In the genomic region with DNA sequence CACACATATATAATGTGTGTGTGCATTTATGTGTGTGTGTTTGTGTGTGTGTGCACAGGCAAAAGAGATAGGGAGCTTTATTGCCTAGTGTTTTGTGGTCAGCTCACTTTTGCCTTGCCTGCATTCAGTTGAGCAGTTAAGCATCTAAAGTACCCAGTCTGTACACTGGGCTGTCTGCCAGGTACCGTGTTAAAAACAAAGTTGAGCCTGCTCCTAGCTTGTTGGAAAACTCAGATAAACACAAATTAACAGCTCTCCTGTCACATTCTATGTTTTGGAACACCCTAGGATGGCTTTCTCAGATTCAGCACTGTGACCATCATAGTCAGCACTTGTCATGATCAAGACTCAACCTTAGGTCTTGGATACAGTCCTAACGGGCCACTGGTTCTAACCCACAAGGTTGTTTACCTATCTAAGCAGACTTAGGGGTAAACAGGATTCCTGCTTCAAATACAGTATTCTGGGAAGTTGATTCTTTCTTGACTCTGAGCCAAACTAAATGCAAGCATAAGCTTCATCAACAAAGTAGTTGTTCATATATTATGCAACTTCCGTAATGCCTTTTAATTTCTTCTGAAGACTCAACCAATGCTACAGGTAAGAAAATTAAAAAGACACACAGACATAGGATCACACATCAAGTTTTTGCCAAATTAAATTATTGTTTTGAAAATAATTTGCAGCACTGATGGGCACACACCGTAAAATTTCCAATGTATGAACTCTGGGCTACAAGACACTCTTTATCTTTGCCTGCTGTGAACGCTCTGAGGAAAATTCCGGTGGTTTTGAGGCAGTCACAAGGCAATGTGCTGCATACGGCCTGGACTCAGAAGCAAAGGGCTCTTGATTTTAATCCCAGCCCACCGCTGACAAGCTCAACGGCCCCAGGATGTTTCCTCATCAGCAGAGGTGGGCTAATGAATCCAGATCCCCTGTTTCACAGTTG, we compare ENCODE assay signal across 1 cellular context.
TF ChIP-seq lines count a peak whose summit lies in the region.

No MANE protein-coding gene starts in this region.

TF ChIP-seq in WTC11, 78 proteins besides CTCF, POLR2A, EP300 and RAD21 (continued from another document):
- no peak for TF ChIP-seq ARID4B (CRISPR knock-in tag; IDR thresholded peaks at IDR 0.05; ENCODE audit: borderline replicate concordance)
- no peak for TF ChIP-seq ZNF121 (CRISPR knock-in tag; IDR thresholded peaks at IDR 0.05)
- no peak for TF ChIP-seq JAZF1 (CRISPR knock-in tag; IDR thresholded peaks at IDR 0.05)
- TF ChIP-seq MXD4 (CRISPR knock-in tag; IDR thresholded peaks at IDR 0.05; ENCODE audit: borderline replicate concordance): no peak
- no peak for TF ChIP-seq GABPB1 (CRISPR knock-in tag; IDR thresholded peaks at IDR 0.05)
- TF ChIP-seq ZNF671 (CRISPR knock-in tag; IDR thresholded peaks at IDR 0.05): no peak
- TF ChIP-seq, protein P1, sequence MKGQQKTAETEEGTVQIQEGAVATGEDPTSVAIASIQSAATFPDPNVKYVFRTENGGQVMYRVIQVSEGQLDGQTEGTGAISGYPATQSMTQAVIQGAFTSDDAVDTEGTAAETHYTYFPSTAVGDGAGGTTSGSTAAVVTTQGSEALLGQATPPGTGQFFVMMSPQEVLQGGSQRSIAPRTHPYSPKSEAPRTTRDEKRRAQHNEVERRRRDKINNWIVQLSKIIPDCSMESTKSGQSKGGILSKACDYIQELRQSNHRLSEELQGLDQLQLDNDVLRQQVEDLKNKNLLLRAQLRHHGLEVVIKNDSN (CRISPR knock-in tag; IDR thresholded peaks at IDR 0.05): no peak
- no peak for TF ChIP-seq ERG (CRISPR knock-in tag; IDR thresholded peaks at IDR 0.05)
- TF ChIP-seq FOXK1 (CRISPR knock-in tag; IDR thresholded peaks at IDR 0.05): no peak
- TF ChIP-seq, protein P2, sequence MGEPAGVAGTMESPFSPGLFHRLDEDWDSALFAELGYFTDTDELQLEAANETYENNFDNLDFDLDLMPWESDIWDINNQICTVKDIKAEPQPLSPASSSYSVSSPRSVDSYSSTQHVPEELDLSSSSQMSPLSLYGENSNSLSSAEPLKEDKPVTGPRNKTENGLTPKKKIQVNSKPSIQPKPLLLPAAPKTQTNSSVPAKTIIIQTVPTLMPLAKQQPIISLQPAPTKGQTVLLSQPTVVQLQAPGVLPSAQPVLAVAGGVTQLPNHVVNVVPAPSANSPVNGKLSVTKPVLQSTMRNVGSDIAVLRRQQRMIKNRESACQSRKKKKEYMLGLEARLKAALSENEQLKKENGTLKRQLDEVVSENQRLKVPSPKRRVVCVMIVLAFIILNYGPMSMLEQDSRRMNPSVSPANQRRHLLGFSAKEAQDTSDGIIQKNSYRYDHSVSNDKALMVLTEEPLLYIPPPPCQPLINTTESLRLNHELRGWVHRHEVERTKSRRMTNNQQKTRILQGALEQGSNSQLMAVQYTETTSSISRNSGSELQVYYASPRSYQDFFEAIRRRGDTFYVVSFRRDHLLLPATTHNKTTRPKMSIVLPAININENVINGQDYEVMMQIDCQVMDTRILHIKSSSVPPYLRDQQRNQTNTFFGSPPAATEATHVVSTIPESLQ (CRISPR knock-in tag; IDR thresholded peaks at IDR 0.05): no peak
- TF ChIP-seq TEAD1 (CRISPR knock-in tag; IDR thresholded peaks at IDR 0.05): no peak
- no peak for TF ChIP-seq GRHL2 (CRISPR knock-in tag; IDR thresholded peaks at IDR 0.05; ENCODE audit: insufficient replicate concordance, severe bottlenecking)
- TF ChIP-seq ZNF425 (CRISPR knock-in tag; conservative IDR thresholded peaks at IDR 0.05): no peak
- no peak for TF ChIP-seq ZNF281 (CRISPR knock-in tag; IDR thresholded peaks at IDR 0.05)
- TF ChIP-seq ETV6 (CRISPR knock-in tag; IDR thresholded peaks at IDR 0.05): no peak
- TF ChIP-seq CREB1 (CRISPR knock-in tag; IDR thresholded peaks at IDR 0.05): no peak
- TF ChIP-seq ZNF219 (CRISPR knock-in tag; IDR thresholded peaks at IDR 0.05; ENCODE audit: borderline replicate concordance): no peak
- TF ChIP-seq ZNF416 (CRISPR knock-in tag; IDR thresholded peaks at IDR 0.05): no peak
